ENCODE assay signal across 2 cellular contexts in the genomic region with DNA sequence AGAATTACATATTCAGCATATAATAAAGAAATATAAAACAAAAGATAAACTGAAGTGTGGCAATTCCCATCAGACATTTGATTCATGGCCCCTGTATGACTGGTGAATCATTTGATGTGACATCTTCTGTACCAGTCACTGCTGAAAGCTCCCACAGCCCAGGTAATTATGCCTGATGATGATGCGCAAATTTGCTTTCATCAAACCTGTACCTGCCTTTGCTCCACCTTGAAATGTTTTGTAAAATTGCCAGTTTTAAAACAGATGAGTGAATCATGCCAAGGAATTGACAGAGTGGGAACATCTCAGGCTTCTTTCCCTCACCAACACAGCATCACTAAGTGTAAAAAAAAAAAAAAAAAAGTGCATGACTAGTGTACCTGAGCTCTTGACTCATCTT.
TF ChIP-seq lines count a peak whose summit lies in the region.

No MANE protein-coding gene starts in this region.

TF ChIP-seq in K562, 482 proteins besides CTCF, POLR2A, EP300 and RAD21:
- TF ChIP-seq ZNF316 (IDR thresholded peaks at IDR 0.05), result peak; percentile 26; the same call in 1 of the 2 replicates
- TF ChIP-seq JUNB (CRISPR knock-in tag; conservative IDR thresholded peaks at IDR 0.05), result no peak
- TF ChIP-seq GATAD2B (IDR thresholded peaks at IDR 0.05; ENCODE audit: borderline replicate concordance), result no peak
- no peak for TF ChIP-seq CEBPG (CRISPR knock-in tag; IDR thresholded peaks at IDR 0.05)
- TF ChIP-seq CEBPG (tag; conservative IDR thresholded peaks at IDR 0.05 in 1 of 2, IDR thresholded peaks at IDR 0.05 in 1 of 2), result no peak

TF ChIP-seq in neural cell, 6 proteins besides CTCF, POLR2A, EP300 and RAD21:
- peak; percentile 81 for TF ChIP-seq POLR2AphosphoS5 (IDR thresholded peaks at IDR 0.05)
- no peak for TF ChIP-seq TAF1 (IDR thresholded peaks at IDR 0.05; ENCODE audit: low read depth)
- TF ChIP-seq, protein P1, sequence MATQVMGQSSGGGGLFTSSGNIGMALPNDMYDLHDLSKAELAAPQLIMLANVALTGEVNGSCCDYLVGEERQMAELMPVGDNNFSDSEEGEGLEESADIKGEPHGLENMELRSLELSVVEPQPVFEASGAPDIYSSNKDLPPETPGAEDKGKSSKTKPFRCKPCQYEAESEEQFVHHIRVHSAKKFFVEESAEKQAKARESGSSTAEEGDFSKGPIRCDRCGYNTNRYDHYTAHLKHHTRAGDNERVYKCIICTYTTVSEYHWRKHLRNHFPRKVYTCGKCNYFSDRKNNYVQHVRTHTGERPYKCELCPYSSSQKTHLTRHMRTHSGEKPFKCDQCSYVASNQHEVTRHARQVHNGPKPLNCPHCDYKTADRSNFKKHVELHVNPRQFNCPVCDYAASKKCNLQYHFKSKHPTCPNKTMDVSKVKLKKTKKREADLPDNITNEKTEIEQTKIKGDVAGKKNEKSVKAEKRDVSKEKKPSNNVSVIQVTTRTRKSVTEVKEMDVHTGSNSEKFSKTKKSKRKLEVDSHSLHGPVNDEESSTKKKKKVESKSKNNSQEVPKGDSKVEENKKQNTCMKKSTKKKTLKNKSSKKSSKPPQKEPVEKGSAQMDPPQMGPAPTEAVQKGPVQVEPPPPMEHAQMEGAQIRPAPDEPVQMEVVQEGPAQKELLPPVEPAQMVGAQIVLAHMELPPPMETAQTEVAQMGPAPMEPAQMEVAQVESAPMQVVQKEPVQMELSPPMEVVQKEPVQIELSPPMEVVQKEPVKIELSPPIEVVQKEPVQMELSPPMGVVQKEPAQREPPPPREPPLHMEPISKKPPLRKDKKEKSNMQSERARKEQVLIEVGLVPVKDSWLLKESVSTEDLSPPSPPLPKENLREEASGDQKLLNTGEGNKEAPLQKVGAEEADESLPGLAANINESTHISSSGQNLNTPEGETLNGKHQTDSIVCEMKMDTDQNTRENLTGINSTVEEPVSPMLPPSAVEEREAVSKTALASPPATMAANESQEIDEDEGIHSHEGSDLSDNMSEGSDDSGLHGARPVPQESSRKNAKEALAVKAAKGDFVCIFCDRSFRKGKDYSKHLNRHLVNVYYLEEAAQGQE (IDR thresholded peaks at IDR 0.05; ENCODE audit: borderline replicate concordance), result no peak
